Comparison of ENCODE assay signal across 11 cellular contexts in the genomic region with DNA sequence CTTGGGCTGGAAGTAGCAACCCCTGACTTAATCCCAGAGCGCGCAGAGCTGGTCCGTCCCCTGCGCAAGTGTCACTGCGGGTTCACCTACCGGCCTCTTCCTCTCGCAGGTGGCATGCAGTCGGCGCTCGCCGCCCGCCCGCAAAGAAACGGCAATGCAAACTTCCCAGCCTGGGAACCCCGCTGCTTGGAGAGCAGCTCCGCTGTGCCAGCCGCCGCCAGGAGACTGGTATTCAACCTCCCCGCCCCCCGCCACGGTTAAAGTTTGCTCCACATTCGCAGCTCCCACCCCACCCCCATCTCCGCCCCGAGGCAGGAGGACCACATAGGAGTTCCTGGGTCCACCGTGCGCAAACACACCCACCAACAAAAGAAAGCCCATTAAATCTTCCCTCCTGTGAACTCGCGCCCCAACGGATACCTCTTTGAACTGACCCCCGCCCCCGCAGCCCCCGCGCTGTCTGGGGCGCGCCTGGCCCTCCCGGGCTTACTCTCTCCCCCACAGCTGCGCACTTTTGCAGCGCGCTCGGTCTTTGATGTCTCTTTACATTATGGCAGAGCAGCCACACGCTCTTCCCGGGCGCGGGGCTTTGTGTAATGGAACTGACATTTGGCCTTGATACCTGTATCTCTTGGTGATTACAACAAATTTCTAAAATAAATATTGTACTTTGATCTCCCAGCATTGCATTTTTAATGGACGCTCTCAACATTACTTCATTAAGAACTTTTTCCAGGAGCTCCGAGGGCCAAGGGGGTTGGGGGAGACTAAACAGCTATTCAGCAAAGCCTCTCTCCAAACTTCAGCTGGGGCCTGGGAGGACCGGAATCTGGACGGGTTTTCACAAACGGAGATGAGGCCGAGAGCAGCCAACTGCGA. TPM values are rescaled to one million over a fixed set of nuclear protein-coding genes. Genes with fewer than 3 reads are reported as not detected.
DNase-seq lines count a peak whose midpoint lies in the region; ATAC-seq and TF ChIP-seq lines count a peak whose summit lies in the region.
"Had no signal": no experiment of that assay in that cellular context is flagged by ENCODE, and none has a peak within 500 bp of the region (broad histone marks: within the 10 kb centered on the region; RNA-seq: fewer than 3 reads in every experiment).

No MANE protein-coding gene starts in this region.

- CTCF ChIA-PET in CD4-positive, alpha-beta T cell (lab: Charles Lee) = no interaction called here
- CTCF ChIA-PET in activated CD4-positive, alpha-beta T cell treated with anti-CD3 and anti-CD28 coated beads, Interleukin-2, amount 10 ng/mL, durations not matched to agents 7 days and 5 days (lab: Charles Lee) = interaction anchor here (0.5 to 1.7 kb wide), 9 partner anchors 9 to 569 kb away, joined by 3 to 6 read pairs (median 4); partner anchors contain the start of gene GAD1

- H3K4me3 ChIP-seq in GM23338 (peak overlapping the region; percentile 56), iPS-20b (ENCODE audit: low read length) (peak overlapping the region; percentile 44)

- no peak for TF ChIP-seq CTCF in CD4-positive, alpha-beta T cell (IDR thresholded peaks at IDR 0.05)
- TF ChIP-seq CTCF in GM23338 (conservative IDR thresholded peaks at IDR 0.05; ENCODE audit: low read depth in 2 of 2) = 0 out of 4 replicates have a peak, but pooled peaks of 1 of the 2 experiments have one; percentile 12

- intact Hi-C loops in CD4-positive, alpha-beta T cell (cut with DNase I, micrococcal nuclease) = no loop called here

- no peak overlapping the region for H2AFZ ChIP-seq in GM23338

- no peak for ATAC-seq in CD4-positive, alpha-beta T cell (ENCODE audit: poor library complexity)
- ATAC-seq in GM23338 (peak; percentile 19), GM18867 (IDR thresholded peaks at IDR 0.05; ENCODE audit: unreplicated experiment) (no peak)
- no peak for ATAC-seq in stimulated activated effector memory CD8-positive, alpha-beta T cell treated with anti-CD3 and anti-CD28 coated beads, Interleukin-12 subunit alpha, Interleukin-12 subunit beta, amount 100 ng/mL, for 72 hours

- H3F3A ChIP-seq in GM23338 (replicated peaks; ENCODE audit: low read depth) = no peaks in the 10 kb centered on the region; the same call in 1 of the 2 replicates

- peak overlapping the region; percentile 81 for H3K4me2 ChIP-seq in GM23338

- no peak overlapping the region for H3K27ac ChIP-seq in CD4-positive, alpha-beta T cell (ENCODE audit: low read depth, low read length)
- no peak overlapping the region for H3K27ac ChIP-seq in GM23338 (ENCODE audit: low read depth)
- H3K27ac ChIP-seq in iPS-20b (ENCODE audit: low read length) = no peak overlapping the region

- POLR2A ChIA-PET in CD4-positive, alpha-beta T cell (lab: Charles Lee) = no interaction called here
- POLR2A ChIA-PET in activated CD4-positive, alpha-beta T cell treated with anti-CD3 and anti-CD28 coated beads, Interleukin-2, amount 10 ng/mL, durations not matched to agents 7 days and 5 days (lab: Charles Lee) = interaction anchor here (0.7 kb wide), 1 partner anchor 59 kb away, joined by 4 read pairs; no protein-coding TSS in a partner anchor

- no peaks in the 10 kb centered on the region for H3K9me3 ChIP-seq in CD4-positive, alpha-beta T cell (ENCODE audit: control insufficient read depth, low read length)
- no peaks in the 10 kb centered on the region for H3K9me3 ChIP-seq in iPS-20b (ENCODE audit: insufficient read depth, low read depth, low read length)

- H3K4me3 Mint-ChIP-seq in CD4-positive, alpha-beta T cell = peak overlapping the region; percentile 72
- H3K4me3 Mint-ChIP-seq in GM23338 = peak overlapping the region; percentile 60
- peak overlapping the region; percentile 23 for H3K4me3 Mint-ChIP-seq in activated CD4-positive, alpha-beta T cell treated with anti-CD3 and anti-CD28 coated beads, Interleukin-2, amount 10 ng/mL, durations not matched to agents 7 days and 5 days
- H3K4me3 Mint-ChIP-seq in stimulated activated effector memory CD8-positive, alpha-beta T cell treated with anti-CD3 and anti-CD28 coated beads, Interleukin-12 subunit alpha, Interleukin-12 subunit beta, amount 100 ng/mL, for 72 hours = no peak overlapping the region

- peaks cover 11% of the 10 kb centered on the region; the same call in 1 of the 2 replicates for H4K20me1 ChIP-seq in GM23338 (replicated peaks; ENCODE audit: insufficient read depth)

- H3K27ac Mint-ChIP-seq in CD4-positive, alpha-beta T cell = no peak overlapping the region
- no peak overlapping the region for H3K27ac Mint-ChIP-seq in GM23338
- H3K27ac Mint-ChIP-seq in activated CD4-positive, alpha-beta T cell treated with anti-CD3 and anti-CD28 coated beads, Interleukin-2, amount 10 ng/mL, durations not matched to agents 7 days and 5 days = no peak overlapping the region
- H3K27ac Mint-ChIP-seq in stimulated activated effector memory CD8-positive, alpha-beta T cell treated with anti-CD3 and anti-CD28 coated beads, Interleukin-12 subunit alpha, Interleukin-12 subunit beta, amount 100 ng/mL, for 72 hours = no peak overlapping the region

- peaks cover 73% of the 10 kb centered on the region for H3K27me3 Mint-ChIP-seq in CD4-positive, alpha-beta T cell
- peaks cover 86% of the 10 kb centered on the region for H3K27me3 Mint-ChIP-seq in GM23338 (ENCODE audit: insufficient read depth, low read depth, poor library complexity)
- H3K27me3 Mint-ChIP-seq in activated CD4-positive, alpha-beta T cell treated with anti-CD3 and anti-CD28 coated beads, Interleukin-2, amount 10 ng/mL, durations not matched to agents 7 days and 5 days = peaks cover 77% of the 10 kb centered on the region

- no peaks in the 10 kb centered on the region for H3K9me2 ChIP-seq in GM23338 (ENCODE audit: insufficient read depth)

- no peaks in the 10 kb centered on the region for H3K36me3 Mint-ChIP-seq in CD4-positive, alpha-beta T cell (ENCODE audit: low read depth)
- no peaks in the 10 kb centered on the region for H3K36me3 Mint-ChIP-seq in GM23338 (ENCODE audit: low read depth)
- peaks cover 3% of the 10 kb centered on the region for H3K36me3 Mint-ChIP-seq in activated CD4-positive, alpha-beta T cell treated with anti-CD3 and anti-CD28 coated beads, Interleukin-2, amount 10 ng/mL, durations not matched to agents 7 days and 5 days (ENCODE audit: low read depth)
- peaks cover 8% of the 10 kb centered on the region for H3K36me3 Mint-ChIP-seq in stimulated activated effector memory CD8-positive, alpha-beta T cell treated with anti-CD3 and anti-CD28 coated beads, Interleukin-12 subunit alpha, Interleukin-12 subunit beta, amount 100 ng/mL, for 72 hours

- no peak overlapping the region for H3K9ac ChIP-seq in iPS-20b (ENCODE audit: low read depth, low read length)

- DNase-seq in CD4-positive, alpha-beta T cell = no peak
- DNase-seq in GM23338 (ENCODE audit: low spot score) (peak; percentile 89), RPMI8226 (no peak), ureter (ENCODE audit: low spot score) (no peak)
- no peak for DNase-seq in activated CD4-positive, alpha-beta T cell treated with anti-CD3 and anti-CD28 coated beads, Interleukin-2, amount 10 ng/mL, durations not matched to agents 7 days and 5 days
- no peak for DNase-seq in stimulated activated effector memory CD8-positive, alpha-beta T cell treated with anti-CD3 and anti-CD28 coated beads, Interleukin-12 subunit alpha, Interleukin-12 subunit beta, amount 100 ng/mL, for 72 hours (ENCODE audit: low spot score in 2 of 2)
- DNase-seq: hippocampal formation, NCI-H146 had no signal

- no peaks in the 10 kb centered on the region for H3K79me2 ChIP-seq in GM23338 (replicated peaks; ENCODE audit: insufficient read depth)

- H3K27me3 ChIP-seq in CD4-positive, alpha-beta T cell (ENCODE audit: control insufficient read depth, insufficient read depth, low read length) = peaks cover 80% of the 10 kb centered on the region
- H3K27me3 ChIP-seq in GM23338 (ENCODE audit: insufficient read depth) = peaks cover 100% of the 10 kb centered on the region
- H3K27me3 ChIP-seq in iPS-20b (ENCODE audit: insufficient read depth, low read length) = peaks cover 100% of the 10 kb centered on the region

- peaks cover 35% of the 10 kb centered on the region for H3K4me1 Mint-ChIP-seq in CD4-positive, alpha-beta T cell (ENCODE audit: low read depth)
- peaks cover 45% of the 10 kb centered on the region for H3K4me1 Mint-ChIP-seq in GM23338
- peaks cover 26% of the 10 kb centered on the region for H3K4me1 Mint-ChIP-seq in activated CD4-positive, alpha-beta T cell treated with anti-CD3 and anti-CD28 coated beads, Interleukin-2, amount 10 ng/mL, durations not matched to agents 7 days and 5 days
- peaks cover 26% of the 10 kb centered on the region for H3K4me1 Mint-ChIP-seq in stimulated activated effector memory CD8-positive, alpha-beta T cell treated with anti-CD3 and anti-CD28 coated beads, Interleukin-12 subunit alpha, Interleukin-12 subunit beta, amount 100 ng/mL, for 72 hours

- H3K9me3 Mint-ChIP-seq in CD4-positive, alpha-beta T cell = no peaks in the 10 kb centered on the region
- H3K9me3 Mint-ChIP-seq in GM23338 = peaks cover under 1% of the 10 kb centered on the region; the same call in 1 of the 3 replicates
- H3K9me3 Mint-ChIP-seq in activated CD4-positive, alpha-beta T cell treated with anti-CD3 and anti-CD28 coated beads, Interleukin-2, amount 10 ng/mL, durations not matched to agents 7 days and 5 days = peaks cover 2% of the 10 kb centered on the region
- H3K9me3 Mint-ChIP-seq in stimulated activated effector memory CD8-positive, alpha-beta T cell treated with anti-CD3 and anti-CD28 coated beads, Interleukin-12 subunit alpha, Interleukin-12 subunit beta, amount 100 ng/mL, for 72 hours = no peaks in the 10 kb centered on the region

- H3K4me1 ChIP-seq in GM23338 (ENCODE audit: insufficient read depth) (peaks cover 33% of the 10 kb centered on the region), iPS-20b (ENCODE audit: insufficient read depth, low read length) (peaks cover 6% of the 10 kb centered on the region)

- H3K36me3 ChIP-seq in GM23338 (ENCODE audit: insufficient read depth) (no peaks in the 10 kb centered on the region), iPS-20b (ENCODE audit: insufficient read depth, low read depth, low read length) (no peaks in the 10 kb centered on the region)

TF ChIP-seq in GM23338, 12 proteins besides CTCF, POLR2A, EP300 and RAD21:
- TF ChIP-seq EZH2 (IDR thresholded peaks at IDR 0.05; ENCODE audit: low read depth, unreplicated experiment) = peak; percentile 58
- TF ChIP-seq JUNB (IDR thresholded peaks at IDR 0.05; ENCODE audit: unreplicated experiment) = no peak

RNA-seq across cellular contexts. Expression of gene SP5, which starts 3.1 kb away (rescaled TPM):
- total RNA-seq in CD4-positive, alpha-beta T cell = not detected
- 0.21 TPM in 1 of 2 replicates, not detected in the other for total RNA-seq in GM23338 (2014; rRNA removed; shearing (Covaris generic))
- 0.32 and 0.42 TPM in 2 replicates for polyA plus RNA-seq in GM23338 (2016; fragmentation: Nextera tagmentation; extraction: Ambion mirVana)
- total RNA-seq in activated CD4-positive, alpha-beta T cell treated with anti-CD3 and anti-CD28 coated beads, Interleukin-2, amount 10 ng/mL, durations not matched to agents 7 days and 5 days = not detected
- total RNA-seq in ureter = 2.3 TPM
- total RNA-seq: bronchial epithelial cell had no signal

RNA-seq across cellular contexts. Expression of gene ERICH2, which starts 58.2 kb away (rescaled TPM):
- total RNA-seq in CD4-positive, alpha-beta T cell = not detected
- total RNA-seq in GM23338 (2014; rRNA removed; shearing (Covaris generic)) = 2.1 TPM in 1 of 2 replicates, not detected in the other
- polyA plus RNA-seq in GM23338 (2016; fragmentation: Nextera tagmentation; extraction: Ambion mirVana) = 3.2 and 3.5 TPM in 2 replicates
- total RNA-seq in activated CD4-positive, alpha-beta T cell treated with anti-CD3 and anti-CD28 coated beads, Interleukin-2, amount 10 ng/mL, durations not matched to agents 7 days and 5 days = not detected
- 1.4 TPM for total RNA-seq in ureter
